ENCODE assay signal across 8 cellular contexts in the genomic region with DNA sequence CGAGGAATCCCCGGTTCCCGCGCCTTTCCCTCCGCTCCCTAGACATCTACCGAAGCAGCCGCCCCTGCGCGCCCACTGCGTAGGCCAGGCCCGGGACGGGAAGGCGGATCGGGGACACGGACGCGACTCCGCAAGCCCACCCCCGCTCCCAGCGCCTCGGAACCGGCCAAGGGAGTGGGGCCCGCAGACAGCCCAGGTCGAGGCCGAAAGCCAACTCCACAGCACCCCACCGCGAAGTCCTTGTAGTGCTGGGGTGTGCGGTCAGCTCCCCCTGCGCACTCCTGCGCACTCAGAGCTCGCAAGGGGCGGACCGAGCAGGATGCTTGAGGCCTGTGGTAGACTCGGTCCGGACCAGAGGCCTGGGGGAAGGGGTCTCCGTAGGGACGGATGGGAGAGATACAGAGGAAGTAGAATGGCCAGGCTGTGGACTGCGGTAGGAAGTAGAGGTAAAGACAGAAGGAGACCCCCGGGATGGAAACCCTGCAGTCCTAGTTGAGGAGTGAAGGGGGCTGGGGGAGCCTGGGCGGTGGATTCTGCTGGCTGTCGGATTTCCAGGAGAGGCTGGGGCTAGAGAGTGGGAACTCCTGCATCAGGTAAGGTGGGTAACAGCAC. TPM values are rescaled to one million over a fixed set of nuclear protein-coding genes. Genes with fewer than 3 reads are reported as not detected.
A peak's percentile ranks its signal among the peaks of the same experiment; 100 is the strongest.
DNase-seq lines count a peak whose midpoint lies in the region; ATAC-seq and TF ChIP-seq lines count a peak whose summit lies in the region.

No MANE protein-coding gene starts in this region.

- no peak for DNase-seq in lower leg skin (ENCODE audit: low spot score in 2 of 2)
- no peak for DNase-seq in SK-N-DZ (ENCODE audit: low spot score)
- no peak for DNase-seq in NCI-H2107 treated with DMSO at 0.1 percent for 48 hours (lab: John Stamatoyannopoulos, UW; ENCODE audit: unreplicated experiment)

- no peak overlapping the region for H3K27ac ChIP-seq in HUES6 (ENCODE audit: low read depth, low read length)
- peak overlapping the region; percentile 58 for H3K27ac ChIP-seq in duodenal mucosa (ENCODE audit: low read depth, low read length)
- H3K27ac ChIP-seq in stomach smooth muscle (ENCODE audit: low read length) = peak overlapping the region; percentile 81

- 13 to 29% methylated on average over 24 to 40 of the region's 41 CpGs for WGBS in lower leg skin, 2 donors

- no peaks in the 10 kb centered on the region for H3K9me3 ChIP-seq in HUES6 (ENCODE audit: control insufficient read depth, insufficient read depth, low read depth, low read length)
- H3K9me3 ChIP-seq in duodenal mucosa (ENCODE audit: control insufficient read depth in 1 of 2, low read length in 2 of 2) = no peaks in the 10 kb centered on the region
- H3K9me3 ChIP-seq in stomach smooth muscle (ENCODE audit: control insufficient read depth in 2 of 2, low read length in 2 of 2) = no peaks in the 10 kb centered on the region

- H3K36me3 ChIP-seq in HUES6 (ENCODE audit: control insufficient read depth, insufficient read depth, low read length) (peaks cover 5% of the 10 kb centered on the region; the same call in 1 of the 2 replicates), duodenal mucosa (ENCODE audit: control insufficient read depth in 1 of 2, insufficient read depth in 2 of 2, low read length in 2 of 2) (peaks cover 4 to 9% of the 10 kb centered on the region in 2 donors), stomach smooth muscle (ENCODE audit: control insufficient read depth in 2 of 2, insufficient read depth in 2 of 2, low read length in 2 of 2) (peaks cover 7 to 11% of the 10 kb centered on the region in 2 donors)

- intact Hi-C loops in lower leg skin (cut with DNase I; ENCODE audit: low total_unique reads) = no loop called here

- H3K27me3 ChIP-seq in HUES6 (ENCODE audit: control insufficient read depth, insufficient read depth, low read length) (peaks cover 67% of the 10 kb centered on the region), duodenal mucosa (ENCODE audit: control insufficient read depth in 1 of 2, insufficient read depth in 2 of 2, low read length in 2 of 2) (peaks cover 44 to 46% of the 10 kb centered on the region in 2 donors), stomach smooth muscle (ENCODE audit: control insufficient read depth in 1 of 2, insufficient read depth in 2 of 2, low read length in 2 of 2) (no peaks in the 10 kb centered on the region)

- no peak for TF ChIP-seq POLR2A in lower leg skin (IDR thresholded peaks at IDR 0.05)

- H3K9ac ChIP-seq in HUES6 (ENCODE audit: low read length) (peak overlapping the region; percentile 62), duodenal mucosa (ENCODE audit: low read depth in 1 of 2, low read length in 2 of 2) (peak overlapping the region; percentile 25 to 43), stomach smooth muscle (ENCODE audit: low read length in 2 of 2) (peak overlapping the region; percentile 81 to 89)

- H3K4me3 ChIP-seq in HUES6 (ENCODE audit: low read depth, low read length) (peak overlapping the region; percentile 68), duodenal mucosa (ENCODE audit: low read depth in 1 of 2, low read length in 2 of 2) (peak overlapping the region; percentile 29 to 51), lower leg skin (ENCODE audit: low read depth, poor library complexity, severe bottlenecking) (peak overlapping the region; percentile 13), stomach smooth muscle (ENCODE audit: low read length in 2 of 2) (peak overlapping the region; percentile 65 to 86)

- no peak for TF ChIP-seq CTCF in lower leg skin (IDR thresholded peaks at IDR 0.05)

- H3K4me1 ChIP-seq in HUES6 (ENCODE audit: control insufficient read depth, insufficient read depth, low read length) (peaks cover 25% of the 10 kb centered on the region), duodenal mucosa (ENCODE audit: control insufficient read depth in 1 of 2, insufficient read depth in 2 of 2, low read length in 2 of 2) (peaks cover 0 to 28% of the 10 kb centered on the region in 2 donors), stomach smooth muscle (ENCODE audit: control insufficient read depth, insufficient read depth, low read length) (peaks cover 42% of the 10 kb centered on the region)

- ATAC-seq in HG03097 (IDR thresholded peaks at IDR 0.05; ENCODE audit: low FRiP score, unreplicated experiment) (no peak), HG02973 (IDR thresholded peaks at IDR 0.05; ENCODE audit: unreplicated experiment) (no peak)

RNA-seq across cellular contexts. Expression of a gene that starts 0.5 kb away (rescaled TPM):
- total RNA-seq in lower leg skin = 1 to 10 TPM; 6.1 to 9.6 (median 8.4) TPM
- polyA plus RNA-seq in SK-N-DZ (2014; cell fraction: cytosol; rRNA removed) = 30.3 and 31.2 TPM in 2 replicates
- polyA plus RNA-seq in SK-N-DZ (2014; cell fraction: nucleus; rRNA removed) = 42.9 and 46.9 TPM in 2 replicates

RNA-seq across cellular contexts. Expression of a gene that starts 44.2 kb away (rescaled TPM):
- total RNA-seq in lower leg skin = 10 to 100 TPM; 11.3 to 13.2 (median 11.5) TPM
- 37.7 and 53.3 TPM in 2 replicates for polyA plus RNA-seq in SK-N-DZ (2014; cell fraction: cytosol; rRNA removed)
- polyA plus RNA-seq in SK-N-DZ (2014; cell fraction: nucleus; rRNA removed) = 30.5 and 43.1 TPM in 2 replicates

RNA-seq across cellular contexts. Expression of a gene that starts 57.4 kb away (rescaled TPM):
- total RNA-seq in lower leg skin = 10 to 100 TPM; 14.0 to 23.8 (median 20.2) TPM
- 32.7 and 36.4 TPM in 2 replicates for polyA plus RNA-seq in SK-N-DZ (2014; cell fraction: cytosol; rRNA removed)
- polyA plus RNA-seq in SK-N-DZ (2014; cell fraction: nucleus; rRNA removed) = 40.3 and 52.4 TPM in 2 replicates

Comparison
In these comparisons a context has a peak if more than half of its experiments do, and no peak if none do; other contexts are left out.
1. H3K4me3 ChIP-seq: peak in every context shown above with its lines; median percentile 76 in stomach smooth muscle; 68 in HUES6; 40 in duodenal mucosa; 13 in lower leg skin.
2. H3K9ac ChIP-seq: peak in every context shown above with its lines; median percentile 85 in stomach smooth muscle; 62 in HUES6; 34 in duodenal mucosa.